ENCODE assay signal across 19 cellular contexts in the genomic region with DNA sequence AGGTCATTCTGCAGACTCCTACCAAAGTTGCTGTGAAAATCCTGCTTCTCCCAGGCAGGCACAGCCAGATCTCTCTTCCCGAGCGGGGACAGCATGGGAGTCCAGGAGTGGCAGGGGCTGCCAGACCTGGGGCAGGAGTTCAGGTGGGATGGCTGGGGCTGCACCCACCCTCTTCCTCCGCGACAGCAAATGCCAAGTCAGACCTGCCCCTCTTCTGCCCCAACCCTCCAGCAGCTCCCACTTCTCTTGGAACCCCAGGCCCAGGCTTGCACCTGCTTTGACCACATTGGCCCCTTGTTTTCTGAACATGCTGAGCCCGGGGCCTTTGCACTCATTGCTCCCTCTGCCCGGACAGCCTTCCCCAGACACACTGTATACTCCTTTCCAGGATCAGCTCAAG.
DNase-seq lines count a peak whose midpoint lies in the region; ATAC-seq and TF ChIP-seq lines count a peak whose summit lies in the region.
"Had no signal": no experiment of that assay in that cellular context is flagged by ENCODE, and none has a peak within 500 bp of the region (broad histone marks: within the 10 kb centered on the region; RNA-seq: fewer than 3 reads in every experiment).

No MANE protein-coding gene starts in this region.

- H3K9me3 Mint-ChIP-seq in chondrocyte (ENCODE audit: low read depth) (no peaks in the 10 kb centered on the region), neural progenitor cell (no peaks in the 10 kb centered on the region)
- H3K9me3 Mint-ChIP-seq: CD8-positive, alpha-beta memory T cell had no signal

- H3K4me3 ChIP-seq in left ventricle myocardium inferior (no peak overlapping the region), neural progenitor cell (no peak overlapping the region), upper lobe of right lung (no peak overlapping the region)

- intact Hi-C loops in cardiac septum (cut with DNase I) (no loop called here), left ventricle myocardium inferior (cut with micrococcal nuclease) (no loop called here), upper lobe of right lung (cut with DNase I) (no loop called here)

- H3K27ac ChIP-seq in left ventricle myocardium inferior (replicated peaks): no peak overlapping the region
- no peak overlapping the region for H3K27ac ChIP-seq in neural progenitor cell
- no peak overlapping the region for H3K27ac ChIP-seq in upper lobe of right lung

- DNase-seq in cardiac septum (ENCODE audit: low spot score) (peak; percentile 66), left ventricle myocardium inferior (no peak), chondrocyte (ENCODE audit: low spot score) (peak; percentile 60), neural progenitor cell (ENCODE audit: low spot score) (no peak), upper lobe of right lung (peak; percentile 55), SW480 (ENCODE audit: low spot score) (no peak), germinal center (ENCODE audit: low spot score) (no peak)
- DNase-seq: CD8-positive, alpha-beta memory T cell; DMS79; IMR-90; Karpas-422; MM.1S; NCI-H1092 treated with DMSO at 0.1 percent for 48 hours; NCI-H1694 treated with DMSO at 0.1 percent for 48 hours; NCI-H2107; NCI-H2227 treated with DMSO at 0.1 percent for 48 hours; NCI-H524; SHP77 had no signal

- no peaks in the 10 kb centered on the region for H3K36me3 ChIP-seq in left ventricle myocardium inferior
- no peaks in the 10 kb centered on the region for H3K36me3 ChIP-seq in neural progenitor cell
- no peaks in the 10 kb centered on the region for H3K36me3 ChIP-seq in upper lobe of right lung

- no peaks in the 10 kb centered on the region for H3K27me3 ChIP-seq in left ventricle myocardium inferior (ENCODE audit: low read depth)
- H3K27me3 ChIP-seq in neural progenitor cell: no peaks in the 10 kb centered on the region
- no peaks in the 10 kb centered on the region for H3K27me3 ChIP-seq in upper lobe of right lung

- H3K36me3 Mint-ChIP-seq in chondrocyte (ENCODE audit: low read depth) (no peaks in the 10 kb centered on the region), neural progenitor cell (no peaks in the 10 kb centered on the region)
- H3K36me3 Mint-ChIP-seq: CD8-positive, alpha-beta memory T cell had no signal

- TF ChIP-seq CTCF in left ventricle myocardium inferior (IDR thresholded peaks at IDR 0.05; ENCODE audit: borderline replicate concordance): no peak
- no peak for TF ChIP-seq CTCF in chondrocyte (IDR thresholded peaks at IDR 0.05)
- no peak for TF ChIP-seq CTCF in neural progenitor cell (IDR thresholded peaks at IDR 0.05)
- no peak for TF ChIP-seq CTCF in upper lobe of right lung (IDR thresholded peaks at IDR 0.05)

- H3K79me2 ChIP-seq in neural progenitor cell (ENCODE audit: low read depth): no peaks in the 10 kb centered on the region

- H3K27ac Mint-ChIP-seq in chondrocyte (ENCODE audit: unreplicated experiment): no peak overlapping the region
- peak overlapping the region; percentile 87 for H3K27ac Mint-ChIP-seq in neural progenitor cell
- H3K27ac Mint-ChIP-seq: CD8-positive, alpha-beta memory T cell had no signal

- H3K4me1 Mint-ChIP-seq in chondrocyte (ENCODE audit: low read depth) (no peaks in the 10 kb centered on the region), neural progenitor cell (peaks cover 19% of the 10 kb centered on the region)

- no peak overlapping the region for H3K9ac ChIP-seq in neural progenitor cell

- H3K9me3 ChIP-seq in left ventricle myocardium inferior (replicated peaks) (no peaks in the 10 kb centered on the region), neural progenitor cell (ENCODE audit: low read depth) (no peaks in the 10 kb centered on the region), upper lobe of right lung (no peaks in the 10 kb centered on the region)

- H3K4me3 Mint-ChIP-seq in chondrocyte (ENCODE audit: unreplicated experiment) (no peak overlapping the region), neural progenitor cell (peak overlapping the region; percentile 33)
- H3K4me3 Mint-ChIP-seq: CD8-positive, alpha-beta memory T cell had no signal

- H3K4me1 ChIP-seq in left ventricle myocardium inferior (peaks cover 5% of the 10 kb centered on the region), neural progenitor cell (no peaks in the 10 kb centered on the region), upper lobe of right lung (no peaks in the 10 kb centered on the region)

- H3K27me3 Mint-ChIP-seq in chondrocyte (ENCODE audit: low read depth): no peaks in the 10 kb centered on the region
- peaks cover 4% of the 10 kb centered on the region for H3K27me3 Mint-ChIP-seq in neural progenitor cell (ENCODE audit: insufficient read depth, low read depth)

- H3F3A ChIP-seq in neural progenitor cell (ENCODE audit: low read depth): no peaks in the 10 kb centered on the region

- H2AFZ ChIP-seq in neural progenitor cell (replicated peaks): no peak overlapping the region

- ATAC-seq in upper lobe of right lung: no peak
- ATAC-seq: HCT116 had no signal

- no peaks in the 10 kb centered on the region for H4K20me1 ChIP-seq in neural progenitor cell (ENCODE audit: low read depth)

- H3K4me2 ChIP-seq in neural progenitor cell: no peak overlapping the region

Comparison
In these comparisons a context has a peak if more than half of its experiments do, and no peak if none do; other contexts are left out.
1. DNase-seq: peak in cardiac septum (single experiment), chondrocyte (single experiment) and upper lobe of right lung (single experiment); none in left ventricle myocardium inferior (single experiment), neural progenitor cell (single experiment), SW480 (single experiment) and germinal center (single experiment).